Comparison of ENCODE assay signal across 19 cellular contexts in the genomic region with DNA sequence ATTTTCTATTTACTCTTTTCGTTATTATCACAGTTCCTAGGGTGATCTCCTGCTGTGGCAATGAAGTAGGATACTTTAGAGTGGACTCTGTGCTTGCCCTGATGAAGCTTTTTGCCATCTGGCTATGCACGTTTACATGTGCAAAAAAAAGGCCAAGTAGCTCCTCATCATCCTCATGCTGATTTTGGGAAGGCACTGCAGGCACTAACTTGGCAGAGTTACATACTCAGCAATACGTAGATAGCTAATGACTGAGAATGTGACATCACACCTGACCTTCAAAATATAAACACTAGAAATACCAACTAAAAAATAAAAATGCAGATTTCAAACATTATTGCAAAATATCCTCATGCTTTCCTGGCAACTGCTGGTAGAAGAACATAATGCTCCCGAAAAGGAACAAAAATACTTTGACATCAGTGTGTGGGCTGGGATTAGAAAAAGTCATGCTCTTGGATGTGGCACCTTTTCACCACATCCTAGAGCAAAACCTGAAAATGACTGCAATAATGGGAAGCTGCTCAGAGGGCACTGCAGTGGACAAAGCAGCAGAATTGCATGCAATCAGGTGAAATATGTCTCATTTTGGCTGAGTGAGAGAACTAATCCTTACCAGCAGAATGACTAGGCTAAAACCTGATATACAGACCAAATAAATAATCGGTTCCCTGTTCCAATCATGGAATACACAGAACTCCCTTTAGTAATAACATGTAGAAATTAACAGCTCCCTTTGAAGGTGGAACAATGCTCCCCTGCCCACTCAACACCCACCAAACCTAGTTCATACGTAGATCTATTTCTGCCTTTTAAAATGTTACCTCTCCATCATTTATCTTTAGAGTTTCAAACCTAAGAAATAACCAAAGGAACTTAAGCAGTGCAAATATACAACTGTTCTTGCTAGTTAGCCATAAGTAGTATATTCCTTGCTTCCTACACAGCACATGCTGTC.
"Had no signal": no experiment of that assay in that cellular context is flagged by ENCODE, and none has a peak within 500 bp of the region (broad histone marks: within the 10 kb centered on the region; RNA-seq: fewer than 3 reads in every experiment).

No MANE protein-coding gene starts in this region.

- H3K36me3 Mint-ChIP-seq: activated naive CD4-positive, alpha-beta T cell treated with anti-CD3 and anti-CD28 coated beads, Interleukin-2, amount 50 U/mL, for 24 hours; naive thymus-derived CD4-positive, alpha-beta T cell had no signal

- H3K9me3 Mint-ChIP-seq: activated naive CD4-positive, alpha-beta T cell treated with anti-CD3 and anti-CD28 coated beads, Interleukin-2, amount 50 U/mL, for 24 hours; central memory CD8-positive, alpha-beta T cell; T-helper 1 cell treated with Interleukin-12 subunit alpha and Interleukin-12 subunit beta and Interleukin-4 antibody, amounts not matched to agents 30 μg/mL and 1 μg/mL, for 36 hours had no signal

- H3K27me3 Mint-ChIP-seq: activated CD4-positive, alpha-beta memory T cell treated with anti-CD3 and anti-CD28 coated beads, Interleukin-2, amount 10 ng/mL, durations not matched to agents 7 days and 5 days; activated naive CD4-positive, alpha-beta T cell treated with anti-CD3 and anti-CD28 coated beads, Interleukin-2, amount 50 U/mL, for 24 hours; central memory CD8-positive, alpha-beta T cell had no signal

- H3K4me3 Mint-ChIP-seq: activated CD4-positive, alpha-beta memory T cell treated with anti-CD3 and anti-CD28 coated beads, Interleukin-2, amount 10 ng/mL, durations not matched to agents 7 days and 5 days; activated naive CD4-positive, alpha-beta T cell treated with anti-CD3 and anti-CD28 coated beads, Interleukin-2, amount 50 U/mL, for 24 hours; central memory CD8-positive, alpha-beta T cell; naive thymus-derived CD4-positive, alpha-beta T cell; T-helper 1 cell treated with Interleukin-12 subunit alpha and Interleukin-12 subunit beta and Interleukin-4 antibody, amounts not matched to agents 30 μg/mL and 1 μg/mL, for 36 hours; WTC11 had no signal

- H3K36me3 ChIP-seq: transverse colon had no signal

- H3K4me1 ChIP-seq: body of pancreas, transverse colon had no signal

- DNase-seq: activated CD4-positive, alpha-beta memory T cell treated with anti-CD3 and anti-CD28 coated beads, Interleukin-2, amount 10 ng/mL, durations not matched to agents 7 days and 5 days; activated CD4-positive, alpha-beta T cell treated with anti-CD3 and anti-CD28 coated beads for 4 hours; activated effector memory CD4-positive, alpha-beta T cell treated with anti-CD3 and anti-CD28 coated beads, Interleukin-2, amount 50 U/mL, for 16 hours; activated T-cell treated with anti-CD3 and anti-CD28 coated beads, Interleukin-2, amount 50 U/mL, for 48 hours; amniotic stem cell; body of pancreas; dermis blood vessel endothelial cell; foreskin fibroblast; naive thymus-derived CD4-positive, alpha-beta T cell; retina; stimulated activated CD4-positive, alpha-beta T cell treated with anti-CD3 and anti-CD28 coated beads, Interleukin-15, amount 100 ng/mL, for 24 hours; stimulated activated CD4-positive, alpha-beta T cell treated with anti-CD3 and anti-CD28 coated beads, Interleukin-4, amount 100 ng/mL, for 24 hours; stimulated activated naive CD4-positive, alpha-beta T cell treated with Interleukin-2 at 50 U/mL for 16 hours; transverse colon had no signal

- H3K27ac Mint-ChIP-seq: activated CD4-positive, alpha-beta memory T cell treated with anti-CD3 and anti-CD28 coated beads, Interleukin-2, amount 10 ng/mL, durations not matched to agents 7 days and 5 days; activated naive CD4-positive, alpha-beta T cell treated with anti-CD3 and anti-CD28 coated beads, Interleukin-2, amount 50 U/mL, for 24 hours; naive thymus-derived CD4-positive, alpha-beta T cell; T-helper 1 cell treated with Interleukin-12 subunit alpha and Interleukin-12 subunit beta and Interleukin-4 antibody, amounts not matched to agents 30 μg/mL and 1 μg/mL, for 36 hours; WTC11 had no signal

- H3K9me3 ChIP-seq: body of pancreas, transverse colon had no signal

- H3K27me3 ChIP-seq: body of pancreas, transverse colon had no signal

- H3K4me3 ChIP-seq: body of pancreas, skin epidermis, transverse colon had no signal

- ATAC-seq: body of pancreas; naive thymus-derived CD4-positive, alpha-beta T cell; WTC11 had no signal

- H3K4me1 Mint-ChIP-seq: activated CD4-positive, alpha-beta memory T cell treated with anti-CD3 and anti-CD28 coated beads, Interleukin-2, amount 10 ng/mL, durations not matched to agents 7 days and 5 days; activated naive CD4-positive, alpha-beta T cell treated with anti-CD3 and anti-CD28 coated beads, Interleukin-2, amount 50 U/mL, for 24 hours; central memory CD8-positive, alpha-beta T cell; naive thymus-derived CD4-positive, alpha-beta T cell; WTC11 had no signal

- H3K27ac ChIP-seq: body of pancreas, skin epidermis, transverse colon had no signal
